Comparison of ENCODE assay signal across 22 cellular contexts in genomic region chr10:77913090-77913489, GRCh38.
"Had no signal": no experiment of that assay in that cellular context is flagged by ENCODE, and none has a peak within 500 bp of the region (broad histone marks: within the 10 kb centered on the region; RNA-seq: fewer than 3 reads in every experiment).

No MANE protein-coding gene starts in this region.

- H3K36me3 ChIP-seq: MG63, SJCRH30 had no signal

- DNase-seq: IMR-90; KG1; MG63; NCI-H1092 treated with DMSO at 0.1 percent for 48 hours; NCI-H1436; NCI-H2029; NCI-H2081 treated with DMSO at 0.1 percent for 48 hours; NCI-H2171; NCI-H226; NCI-H446; NCI-H510A; NCI-H524 treated with DMSO at 0.1 percent for 48 hours; NCI-H69; NCI-H774; NK-92 treated with Interleukin-12 subunit alpha and Interleukin-12 subunit beta, amount 100 ng/mL, for 24 hours; PC-3; SHP77 treated with DMSO at 0.1 percent for 48 hours; SJCRH30; T-helper 1 cell had no signal

- ATAC-seq: Panc1, PC-3, Right ventricle myocardium inferior, SK-N-SH treated with all-trans-retinoic acid at 6 μM for 48 hours had no signal

- H3K4me3 ChIP-seq: MG63, SJCRH30 had no signal

- H3K4me1 ChIP-seq: SJCRH30 had no signal

- H3K27me3 ChIP-seq: MG63, SJCRH30 had no signal

- H3K9me3 ChIP-seq: MG63, SJCRH30 had no signal

- H3K27ac ChIP-seq: SJCRH30 had no signal
